Comparison of ENCODE assay signal across 8 cellular contexts in genomic region chr4:1809754-1810502, GRCh38. TPM values are rescaled to one million over a fixed set of nuclear protein-coding genes. Genes with fewer than 3 reads are reported as not detected.
A peak's percentile ranks its signal among the peaks of the same experiment; 100 is the strongest.
DNase-seq lines count a peak whose midpoint lies in the region; ATAC-seq and TF ChIP-seq lines count a peak whose summit lies in the region.

No MANE protein-coding gene starts in this region.

- peak overlapping the region; percentile 42 for H3K27ac ChIP-seq in ectodermal cell (ENCODE audit: insufficient read depth, low read depth, low read length, poor library complexity, severe bottlenecking)
- H3K27ac ChIP-seq in lower lobe of right lung: no peak overlapping the region

- intact Hi-C loops in lower lobe of right lung (cut with DNase I): no loop called here

- 26 to 29% methylated on average over 15 of the region's 15 CpGs for WGBS in ectodermal cell, 2 experiments

- H3K36me3 ChIP-seq in ectodermal cell (ENCODE audit: control insufficient read depth, insufficient read depth, low read length) (peaks cover 13% of the 10 kb centered on the region), lower lobe of right lung (peaks cover 19% of the 10 kb centered on the region)

- in situ Hi-C loops in ACHN (cut with HindIII; ENCODE audit: low pct_ligation_motif_present, low pct_unique_long_range_greater_than_20kb, low sequenced_read_pairs): no loop called here

- H3K4me3 ChIP-seq in ectodermal cell (ENCODE audit: insufficient read depth, low read depth, low read length): no peak overlapping the region
- no peak overlapping the region for H3K4me3 ChIP-seq in lower lobe of right lung

- peak; percentile 87 for TF ChIP-seq CTCF in lower lobe of right lung (IDR thresholded peaks at IDR 0.05)

- peak; percentile 57 for DNase-seq in ACHN
- DNase-seq in GM19238 (ENCODE audit: insufficient read length, low spot score): peak; percentile 84
- peak; percentile 25 for DNase-seq in NCI-H524 treated with DMSO at 0.1 percent for 48 hours (lab: John Stamatoyannopoulos, UW)
- DNase-seq in activated CD4-positive, alpha-beta T cell treated with anti-CD3 and anti-CD28 coated beads, Interleukin-2, amount 50 U/mL, for 48 hours: peak; percentile 79 to 82
- DNase-seq in lower lobe of right lung: peak; percentile 78
- DNase-seq in stimulated activated CD8-positive, alpha-beta memory T cell treated with anti-CD3 and anti-CD28 coated beads, Interleukin-12 subunit alpha, Interleukin-12 subunit beta, amount 100 ng/mL, for 24 hours (ENCODE audit: extremely low read depth): peak; percentile 19
- DNase-seq in NCI-H1048 (lab: John Stamatoyannopoulos, UW): no peak

- peak; percentile 84 to 87 for ATAC-seq in lower lobe of right lung

- H3K27me3 ChIP-seq in ectodermal cell (ENCODE audit: control insufficient read depth, insufficient read depth, low read length, poor library complexity, severe bottlenecking) (no peaks in the 10 kb centered on the region), lower lobe of right lung (ENCODE audit: low read depth) (no peaks in the 10 kb centered on the region)

- H3K4me1 ChIP-seq in ectodermal cell (ENCODE audit: control insufficient read depth, insufficient read depth, low read length) (no peaks in the 10 kb centered on the region), lower lobe of right lung (no peaks in the 10 kb centered on the region)

- H3K9me3 ChIP-seq in ectodermal cell (ENCODE audit: control insufficient read depth, low read length): no peaks in the 10 kb centered on the region
- H3K9me3 ChIP-seq in lower lobe of right lung: no peaks in the 10 kb centered on the region

RNA-seq across cellular contexts. Expression of gene FGFR3, which starts 16.8 kb away (rescaled TPM):
- 89.9 TPM for polyA plus RNA-seq in ectodermal cell (2013, experiment 1 of 4)
- polyA plus RNA-seq in ectodermal cell (2013, experiment 2 of 4): 72.5 TPM
- polyA plus RNA-seq in ectodermal cell (2013, experiment 3 of 4): 77.8 TPM
- 77.4 TPM for polyA plus RNA-seq in ectodermal cell (2013, experiment 4 of 4)
- total RNA-seq in lower lobe of right lung: 34.2 TPM

RNA-seq across cellular contexts. Expression of gene LETM1, which starts 46.0 kb away (rescaled TPM):
- polyA plus RNA-seq in ectodermal cell (2013, experiment 1 of 4): 32.0 TPM
- polyA plus RNA-seq in ectodermal cell (2013, experiment 2 of 4): 30.2 TPM
- polyA plus RNA-seq in ectodermal cell (2013, experiment 3 of 4): 21.9 TPM
- 22.5 TPM for polyA plus RNA-seq in ectodermal cell (2013, experiment 4 of 4)
- total RNA-seq in lower lobe of right lung: 33.6 TPM
